ENCODE assay signal across 11 cellular contexts in the genomic region with DNA sequence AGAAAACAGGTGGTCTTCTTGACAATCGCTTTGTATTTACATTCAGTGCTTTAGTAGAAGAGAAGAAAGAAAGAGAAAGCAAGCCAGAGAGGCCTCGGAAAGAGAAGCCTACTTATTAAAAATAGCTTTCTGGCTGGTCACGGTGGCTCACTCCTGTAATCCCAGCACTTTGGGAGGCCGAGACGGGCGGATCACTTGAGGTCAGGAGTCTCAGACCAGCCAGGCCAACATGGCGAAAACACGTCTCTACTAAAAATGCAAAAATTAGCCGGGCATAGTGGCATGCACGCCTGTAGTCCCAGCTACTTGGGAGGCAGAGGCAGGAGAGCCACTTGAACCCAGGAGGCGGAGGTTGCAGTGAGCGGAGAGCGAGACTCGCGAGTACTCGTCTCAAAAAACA. TPM values are rescaled to one million over a fixed set of nuclear protein-coding genes. Genes with fewer than 3 reads are reported as not detected.
DNase-seq lines count a peak whose midpoint lies in the region; ATAC-seq and TF ChIP-seq lines count a peak whose summit lies in the region.
"Had no signal": no experiment of that assay in that cellular context is flagged by ENCODE, and none has a peak within 500 bp of the region (broad histone marks: within the 10 kb centered on the region; RNA-seq: fewer than 3 reads in every experiment).

No MANE protein-coding gene starts in this region.

- H3K27ac ChIP-seq in mesenchymal stem cell (ENCODE audit: low read length, poor library complexity, severe bottlenecking) (no peak overlapping the region), tibial nerve (peak overlapping the region; percentile 97 to 100 (median 98))

- no peak overlapping the region for H2BK15ac ChIP-seq in mesenchymal stem cell (ENCODE audit: low read depth, poor library complexity, severe bottlenecking)

- H4K91ac ChIP-seq in mesenchymal stem cell (ENCODE audit: low read length), result no peak overlapping the region

- no peak for ATAC-seq in activated T-cell treated with anti-CD3 and anti-CD28 coated beads, Interleukin-2, amount 50 U/mL, for 72 hours (replicated peaks in 1 of 2)
- ATAC-seq in activated T-cell treated with anti-CD3 and anti-CD28 coated beads, Interleukin-2, amount 50 U/mL, for 4 hours, result no peak
- ATAC-seq in GM21360 (IDR thresholded peaks at IDR 0.05; ENCODE audit: unreplicated experiment) (no peak), GM21528 (IDR thresholded peaks at IDR 0.05; ENCODE audit: low FRiP score, unreplicated experiment) (no peak)

- H3K4me1 Mint-ChIP-seq in activated T-cell treated with anti-CD3 and anti-CD28 coated beads, Interleukin-2, amount 50 U/mL, for 72 hours (ENCODE audit: low read depth), result peaks cover 76% of the 10 kb centered on the region
- peaks cover 52% of the 10 kb centered on the region for H3K4me1 Mint-ChIP-seq in activated T-cell treated with anti-CD3 and anti-CD28 coated beads, Interleukin-2, amount 50 U/mL, for 4 hours (ENCODE audit: low read depth)
- H3K4me1 Mint-ChIP-seq in activated T-helper 1 cell treated with anti-CD3 and anti-CD28 coated beads, Interleukin-12 subunit alpha, Interleukin-12 subunit beta, Interleukin-2, Interleukin-4 antibody, amounts not matched to agents 30 ng/mL and 10 ng/mL and 1 ng/mL, durations not matched to agents 14 hours and 24 hours and 36 hours (ENCODE audit: low read depth), result peaks cover 69% of the 10 kb centered on the region

- H3K9me3 ChIP-seq in mesenchymal stem cell (ENCODE audit: control insufficient read depth, low read length) (no peaks in the 10 kb centered on the region), tibial nerve (no peaks in the 10 kb centered on the region)

- TF ChIP-seq POLR2A in tibial nerve (IDR thresholded peaks at IDR 0.05), result no peak

- no peak overlapping the region for H2BK5ac ChIP-seq in mesenchymal stem cell (ENCODE audit: low read depth, low read length, poor library complexity, severe bottlenecking)

- peaks cover 0 to 4% of the 10 kb centered on the region in 2 donors for H3K36me3 Mint-ChIP-seq in activated T-cell treated with anti-CD3 and anti-CD28 coated beads, Interleukin-2, amount 50 U/mL, for 72 hours (ENCODE audit: insufficient read depth in 2 of 2)
- H3K36me3 Mint-ChIP-seq in activated T-cell treated with anti-CD3 and anti-CD28 coated beads, Interleukin-2, amount 50 U/mL, for 4 hours (ENCODE audit: insufficient read depth), result no peaks in the 10 kb centered on the region
- H3K36me3 Mint-ChIP-seq in activated T-helper 1 cell treated with anti-CD3 and anti-CD28 coated beads, Interleukin-12 subunit alpha, Interleukin-12 subunit beta, Interleukin-2, Interleukin-4 antibody, amounts not matched to agents 30 ng/mL and 10 ng/mL and 1 ng/mL, durations not matched to agents 14 hours and 24 hours and 36 hours (ENCODE audit: low read depth), result peaks cover 2% of the 10 kb centered on the region

- no peak overlapping the region for H3K4me2 ChIP-seq in mesenchymal stem cell (ENCODE audit: low read length, poor library complexity, severe bottlenecking)

- peaks cover 11% of the 10 kb centered on the region for H3K79me1 ChIP-seq in mesenchymal stem cell (replicated peaks; ENCODE audit: low read length, poor library complexity, severe bottlenecking)

- H3K4me3 Mint-ChIP-seq in activated T-cell treated with anti-CD3 and anti-CD28 coated beads, Interleukin-2, amount 50 U/mL, for 72 hours, result peak overlapping the region; percentile 15 to 93
- no peak overlapping the region for H3K4me3 Mint-ChIP-seq in activated T-cell treated with anti-CD3 and anti-CD28 coated beads, Interleukin-2, amount 50 U/mL, for 4 hours
- peak overlapping the region; percentile 35 for H3K4me3 Mint-ChIP-seq in activated T-helper 1 cell treated with anti-CD3 and anti-CD28 coated beads, Interleukin-12 subunit alpha, Interleukin-12 subunit beta, Interleukin-2, Interleukin-4 antibody, amounts not matched to agents 30 ng/mL and 10 ng/mL and 1 ng/mL, durations not matched to agents 14 hours and 24 hours and 36 hours

- no peak overlapping the region for H3K4ac ChIP-seq in mesenchymal stem cell (ENCODE audit: low read depth in 1 of 2, low read length in 2 of 2)

- no peak overlapping the region for H4K8ac ChIP-seq in mesenchymal stem cell (ENCODE audit: low read length)

- peaks cover 2% of the 10 kb centered on the region for H3K4me1 ChIP-seq in mesenchymal stem cell (ENCODE audit: control insufficient read depth, insufficient read depth, low read depth, low read length)
- H3K4me1 ChIP-seq in tibial nerve, result peaks cover 0 to 39% (median 16%) of the 10 kb centered on the region in 4 donors

- no peak overlapping the region for H3K14ac ChIP-seq in mesenchymal stem cell (ENCODE audit: low read length in 2 of 2)

- peaks cover 7% of the 10 kb centered on the region for H3K27me3 Mint-ChIP-seq in activated T-cell treated with anti-CD3 and anti-CD28 coated beads, Interleukin-2, amount 50 U/mL, for 72 hours (ENCODE audit: low read depth)
- H3K27me3 Mint-ChIP-seq in activated T-cell treated with anti-CD3 and anti-CD28 coated beads, Interleukin-2, amount 50 U/mL, for 4 hours (ENCODE audit: low read depth), result no peaks in the 10 kb centered on the region
- H3K27me3 Mint-ChIP-seq in activated T-helper 1 cell treated with anti-CD3 and anti-CD28 coated beads, Interleukin-12 subunit alpha, Interleukin-12 subunit beta, Interleukin-2, Interleukin-4 antibody, amounts not matched to agents 30 ng/mL and 10 ng/mL and 1 ng/mL, durations not matched to agents 14 hours and 24 hours and 36 hours (ENCODE audit: insufficient read depth), result no peaks in the 10 kb centered on the region

- no peaks in the 10 kb centered on the region for H3K36me3 ChIP-seq in mesenchymal stem cell (ENCODE audit: control insufficient read depth in 1 of 2, insufficient read depth in 2 of 2, low read depth in 1 of 2, low read length in 2 of 2)
- no peaks in the 10 kb centered on the region for H3K36me3 ChIP-seq in tibial nerve

- TF ChIP-seq CTCF in tibial nerve (IDR thresholded peaks at IDR 0.05), result no peak

- intact Hi-C loops in activated T-helper 1 cell treated with anti-CD3 and anti-CD28 coated beads, Interleukin-12 subunit alpha, Interleukin-12 subunit beta, Interleukin-2, Interleukin-4 antibody, amounts not matched to agents 30 ng/mL and 10 ng/mL and 1 ng/mL, durations not matched to agents 14 hours and 24 hours and 36 hours (cut with micrococcal nuclease), result loop anchor here (5.0 to 10.0 kb wide), 9 partner anchors 205 to 2000 kb away; partner anchors contain the start of genes ATP1B1, DCAF6, KIFAP3 and MPC2

- H2BK120ac ChIP-seq in mesenchymal stem cell (ENCODE audit: low read depth, low read length), result no peak overlapping the region

- no peak for DNase-seq in activated T-cell treated with anti-CD3 and anti-CD28 coated beads, Interleukin-2, amount 50 U/mL, for 72 hours
- DNase-seq in activated T-cell treated with anti-CD3 and anti-CD28 coated beads, Interleukin-2, amount 50 U/mL, for 4 hours, result no peak
- DNase-seq in activated T-helper 1 cell treated with anti-CD3 and anti-CD28 coated beads, Interleukin-12 subunit alpha, Interleukin-12 subunit beta, Interleukin-2, Interleukin-4 antibody, amounts not matched to agents 30 ng/mL and 10 ng/mL and 1 ng/mL, durations not matched to agents 14 hours and 24 hours and 36 hours (ENCODE audit: low spot score), result no peak
- DNase-seq in mesenchymal stem cell (peak; percentile 32), tibial nerve (ENCODE audit: low spot score in 2 of 2) (no peak), NCI-H2227 (lab: John Stamatoyannopoulos, UW; ENCODE audit: unreplicated experiment) (no peak)
- DNase-seq: activated T-cell treated with anti-CD3 and anti-CD28 coated beads for 4 hours, Karpas-422, small intestine had no signal

- no peaks in the 10 kb centered on the region for H3K27me3 ChIP-seq in mesenchymal stem cell (ENCODE audit: control insufficient read depth in 1 of 2, insufficient read depth in 1 of 2, low read length in 2 of 2)
- no peaks in the 10 kb centered on the region for H3K27me3 ChIP-seq in tibial nerve

- H2AK5ac ChIP-seq in mesenchymal stem cell (ENCODE audit: low read length, severe bottlenecking), result no peak overlapping the region

- TF ChIP-seq EP300 in tibial nerve (IDR thresholded peaks at IDR 0.05), result no peak

- no peaks in the 10 kb centered on the region for H3K9me3 Mint-ChIP-seq in activated T-cell treated with anti-CD3 and anti-CD28 coated beads, Interleukin-2, amount 50 U/mL, for 72 hours
- H3K9me3 Mint-ChIP-seq in activated T-cell treated with anti-CD3 and anti-CD28 coated beads, Interleukin-2, amount 50 U/mL, for 4 hours, result no peaks in the 10 kb centered on the region
- no peaks in the 10 kb centered on the region for H3K9me3 Mint-ChIP-seq in activated T-helper 1 cell treated with anti-CD3 and anti-CD28 coated beads, Interleukin-12 subunit alpha, Interleukin-12 subunit beta, Interleukin-2, Interleukin-4 antibody, amounts not matched to agents 30 ng/mL and 10 ng/mL and 1 ng/mL, durations not matched to agents 14 hours and 24 hours and 36 hours

- H3K23ac ChIP-seq in mesenchymal stem cell (ENCODE audit: low read length in 2 of 2), result no peak overlapping the region

- H3K4me3 ChIP-seq in mesenchymal stem cell (ENCODE audit: insufficient read depth in 1 of 2, low read depth in 1 of 2, low read length in 2 of 2), result no peak overlapping the region
- no peak overlapping the region for H3K4me3 ChIP-seq in tibial nerve

- H2BK12ac ChIP-seq in mesenchymal stem cell (ENCODE audit: low read length in 2 of 2), result no peak overlapping the region

- peak overlapping the region; percentile 45 for H3K27ac Mint-ChIP-seq in activated T-cell treated with anti-CD3 and anti-CD28 coated beads, Interleukin-2, amount 50 U/mL, for 72 hours
- H3K27ac Mint-ChIP-seq in activated T-helper 1 cell treated with anti-CD3 and anti-CD28 coated beads, Interleukin-12 subunit alpha, Interleukin-12 subunit beta, Interleukin-2, Interleukin-4 antibody, amounts not matched to agents 30 ng/mL and 10 ng/mL and 1 ng/mL, durations not matched to agents 14 hours and 24 hours and 36 hours, result no peak overlapping the region

- no peak overlapping the region for H2AFZ ChIP-seq in mesenchymal stem cell (ENCODE audit: low read depth, low read length)

- no peak overlapping the region for H3K9ac ChIP-seq in mesenchymal stem cell (ENCODE audit: low read length)

- H3K18ac ChIP-seq in mesenchymal stem cell (ENCODE audit: low read depth in 1 of 2, low read length in 2 of 2), result no peak overlapping the region

- 88% methylated on average over 11 of the region's 16 CpGs for WGBS in mesenchymal stem cell
- 92 to 96% methylated on average over 16 of the region's 16 CpGs for WGBS in tibial nerve, 2 donors

RNA-seq across cellular contexts. Expression of gene SLC19A2, which starts 1.8 kb away (rescaled TPM):
- 1 to 10 TPM; 4.6 to 7.2 TPM for total RNA-seq in activated T-cell treated with anti-CD3 and anti-CD28 coated beads, Interleukin-2, amount 50 U/mL, for 72 hours
- total RNA-seq in activated T-cell treated with anti-CD3 and anti-CD28 coated beads, Interleukin-2, amount 50 U/mL, for 4 hours, result 10 to 100 TPM in 2 of 3 donors, 1 to 10 TPM in 1; 9.1 to 13.5 (median 12.0) TPM
- 12.8 and 14.0 TPM in 2 replicates for total RNA-seq in activated T-helper 1 cell treated with anti-CD3 and anti-CD28 coated beads, Interleukin-12 subunit alpha, Interleukin-12 subunit beta, Interleukin-2, Interleukin-4 antibody, amounts not matched to agents 30 ng/mL and 10 ng/mL and 1 ng/mL, durations not matched to agents 14 hours and 24 hours and 36 hours
- polyA plus RNA-seq in mesenchymal stem cell (2013, experiment 1 of 2), result 6.8 TPM
- polyA plus RNA-seq in mesenchymal stem cell (2013, experiment 2 of 2), result 7.1 TPM
- total RNA-seq in tibial nerve, result 10 to 100 TPM; 25.1 to 51.6 (median 35.6) TPM
